In genomic region chr4:69994782-69995181, GRCh38 we compare ENCODE assay signal across 10 cellular contexts. TPM values are rescaled to one million over a fixed set of nuclear protein-coding genes. Genes with fewer than 3 reads are reported as not detected.
"Had no signal": no experiment of that assay in that cellular context is flagged by ENCODE, and none has a peak within 500 bp of the region (broad histone marks: within the 10 kb centered on the region; RNA-seq: fewer than 3 reads in every experiment).

No MANE protein-coding gene starts in this region.

- H3K36me3 ChIP-seq: HAP-1 had no signal

- H3K9me3 ChIP-seq: HAP-1 had no signal

- ATAC-seq: GM23338, HCT116 had no signal

- H3K27ac ChIP-seq: HL-60 had no signal

- H2AFZ ChIP-seq: GM23338 had no signal

- H3K4me2 ChIP-seq: GM23338 had no signal

- DNase-seq: H7, HFFc6, KBM-7 had no signal

- H3K4me3 ChIP-seq: GM23338, HAP-1 had no signal

- H3K4me1 ChIP-seq: HAP-1 had no signal

RNA-seq across cellular contexts. Expression of gene STATH, which starts 1.0 kb away (rescaled TPM):
- total RNA-seq: GM23338, H7, HFFc6, HT1080 had no signal
- polyA plus RNA-seq: GM23338, IgD-negative memory B cell had no signal

RNA-seq across cellular contexts. Expression of gene CSN2, which starts 29.3 kb away (rescaled TPM):
- total RNA-seq: GM23338, H4, H7, HFFc6, HT1080 had no signal
- polyA plus RNA-seq: GM23338, IgD-negative memory B cell had no signal

RNA-seq across cellular contexts. Expression of gene HTN3, which starts 33.5 kb away (rescaled TPM):
- total RNA-seq: GM23338, H4, H7, HFFc6 had no signal
- polyA plus RNA-seq: GM23338, IgD-negative memory B cell had no signal

RNA-seq across cellular contexts. Expression of gene HTN1, which starts 55.5 kb away (rescaled TPM):
- total RNA-seq: GM23338, H4, H7, HFFc6 had no signal
- polyA plus RNA-seq: GM23338, IgD-negative memory B cell had no signal
